In the genomic region with DNA sequence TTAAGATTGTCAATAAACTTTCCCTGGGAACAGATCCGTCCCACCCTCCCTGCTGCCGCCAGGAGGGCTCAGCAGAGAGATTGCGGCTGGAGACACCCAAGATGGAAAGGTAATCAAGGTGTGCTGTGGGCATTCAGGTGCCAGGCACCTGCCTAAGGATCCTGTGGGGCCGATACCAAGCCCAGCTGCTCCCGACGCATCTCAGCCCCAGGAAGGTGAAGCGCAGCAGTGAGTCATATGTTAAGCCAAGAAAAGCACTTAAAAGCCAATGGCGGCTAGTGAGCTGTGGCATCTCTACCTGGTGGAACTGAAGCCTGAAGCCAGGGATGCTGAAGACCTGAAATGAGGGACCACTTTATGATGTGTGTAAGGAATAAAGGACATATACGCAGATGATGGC, we compare ENCODE assay signal across 15 cellular contexts. TPM values are rescaled to one million over a fixed set of nuclear protein-coding genes. Genes with fewer than 3 reads are reported as not detected.
DNase-seq lines count a peak whose midpoint lies in the region; ATAC-seq and TF ChIP-seq lines count a peak whose summit lies in the region.
"Had no signal": no experiment of that assay in that cellular context is flagged by ENCODE, and none has a peak within 500 bp of the region (broad histone marks: within the 10 kb centered on the region; RNA-seq: fewer than 3 reads in every experiment).

No MANE protein-coding gene starts in this region.

- TF ChIP-seq CTCF in fibroblast of villous mesenchyme (IDR thresholded peaks at IDR 0.05; ENCODE audit: insufficient read depth, low read depth, low read length) = peak; percentile 5

- H3K27ac Mint-ChIP-seq in stimulated activated effector memory CD8-positive, alpha-beta T cell treated with anti-CD3 and anti-CD28 coated beads, Interleukin-12 subunit alpha, Interleukin-12 subunit beta, amount 100 ng/mL, for 72 hours = peak overlapping the region; percentile 45
- H3K27ac Mint-ChIP-seq: activated naive CD4-positive, alpha-beta T cell treated with anti-CD3 and anti-CD28 coated beads, Interleukin-2, amount 50 U/mL, for 24 hours had no signal

- peaks cover 32% of the 10 kb centered on the region for H3K4me1 Mint-ChIP-seq in stimulated activated effector memory CD8-positive, alpha-beta T cell treated with anti-CD3 and anti-CD28 coated beads, Interleukin-12 subunit alpha, Interleukin-12 subunit beta, amount 100 ng/mL, for 72 hours

- no peaks in the 10 kb centered on the region for H3K9me3 Mint-ChIP-seq in stimulated activated effector memory CD8-positive, alpha-beta T cell treated with anti-CD3 and anti-CD28 coated beads, Interleukin-12 subunit alpha, Interleukin-12 subunit beta, amount 100 ng/mL, for 72 hours
- H3K9me3 Mint-ChIP-seq: activated naive CD4-positive, alpha-beta T cell treated with anti-CD3 and anti-CD28 coated beads, Interleukin-2, amount 50 U/mL, for 24 hours had no signal

- ATAC-seq in stimulated activated effector memory CD8-positive, alpha-beta T cell treated with anti-CD3 and anti-CD28 coated beads, Interleukin-12 subunit alpha, Interleukin-12 subunit beta, amount 100 ng/mL, for 72 hours = no peak
- ATAC-seq in HG02870 (IDR thresholded peaks at IDR 0.05; ENCODE audit: unreplicated experiment) = no peak
- no peak for ATAC-seq in sciatic nerve

- H3K4me3 Mint-ChIP-seq in stimulated activated effector memory CD8-positive, alpha-beta T cell treated with anti-CD3 and anti-CD28 coated beads, Interleukin-12 subunit alpha, Interleukin-12 subunit beta, amount 100 ng/mL, for 72 hours = no peak overlapping the region
- H3K4me3 Mint-ChIP-seq: activated naive CD4-positive, alpha-beta T cell treated with anti-CD3 and anti-CD28 coated beads, Interleukin-2, amount 50 U/mL, for 24 hours had no signal

- DNase-seq in Daoy (ENCODE audit: low read depth) (peak; percentile 49), SW480 (ENCODE audit: low spot score) (peak; percentile 67), fibroblast of villous mesenchyme (ENCODE audit: low read depth) (peak; percentile 39), NCI-H146 treated with DMSO at 0.1 percent for 48 hours (lab: John Stamatoyannopoulos, UW; ENCODE audit: unreplicated experiment) (no peak), sciatic nerve (ENCODE audit: low spot score) (no peak)
- DNase-seq in stimulated activated effector memory CD8-positive, alpha-beta T cell treated with anti-CD3 and anti-CD28 coated beads, Interleukin-12 subunit alpha, Interleukin-12 subunit beta, amount 100 ng/mL, for 72 hours (ENCODE audit: low spot score in 2 of 2) = no peak
- no peak for DNase-seq in stimulated activated CD4-positive, alpha-beta T cell treated with anti-CD3 and anti-CD28 coated beads, Interleukin-1b, Interleukin-23, amount 100 ng/mL, for 48 hours
- DNase-seq: NCI-H1048, NCI-H2227 treated with DMSO at 0.1 percent for 48 hours had no signal

- H3K4me3 ChIP-seq in fibroblast of villous mesenchyme (ENCODE audit: low read depth, low read length) = no peak overlapping the region

- intact Hi-C loops in sciatic nerve (cut with DNase I) = no loop called here

- peaks cover 3% of the 10 kb centered on the region for H3K36me3 Mint-ChIP-seq in stimulated activated effector memory CD8-positive, alpha-beta T cell treated with anti-CD3 and anti-CD28 coated beads, Interleukin-12 subunit alpha, Interleukin-12 subunit beta, amount 100 ng/mL, for 72 hours
- H3K36me3 Mint-ChIP-seq: activated naive CD4-positive, alpha-beta T cell treated with anti-CD3 and anti-CD28 coated beads, Interleukin-2, amount 50 U/mL, for 24 hours had no signal

RNA-seq across cellular contexts. Expression of gene WDR86, which starts 6.1 kb away (rescaled TPM):
- total RNA-seq in Daoy (2014; rRNA removed; shearing (Covaris generic)) = 0.06 and 0.48 TPM in 2 replicates
- total RNA-seq in fibroblast of villous mesenchyme = 0.32 and 1.3 TPM in 2 replicates
- 101 TPM for total RNA-seq in sciatic nerve
- total RNA-seq: cardiac septum, HT1080 had no signal

RNA-seq across cellular contexts. Expression of gene CRYGN, which starts 36.2 kb away (rescaled TPM):
- total RNA-seq in Daoy (2014; rRNA removed; shearing (Covaris generic)) = 0.17 TPM in 1 of 2 replicates, not detected in the other
- under 0.01 TPM in 1 of 2 replicates, not detected in the other for total RNA-seq in fibroblast of villous mesenchyme
- total RNA-seq in sciatic nerve = 3.9 TPM
- total RNA-seq: cardiac septum, glomerular endothelial cell, HT1080, mononuclear cell had no signal

Comparison
In these comparisons a context has a peak if more than half of its experiments do, and no peak if none do; other contexts are left out.
1. DNase-seq: peak in Daoy (single experiment), SW480 (single experiment) and fibroblast of villous mesenchyme (single experiment); none in stimulated activated effector memory CD8-positive, alpha-beta T cell treated with anti-CD3 and anti-CD28 coated beads, Interleukin-12 subunit alpha, Interleukin-12 subunit beta, amount 100 ng/mL, for 72 hours (0 of 2), NCI-H146 treated with DMSO at 0.1 percent for 48 hours (single experiment), sciatic nerve (single experiment) and stimulated activated CD4-positive, alpha-beta T cell treated with anti-CD3 and anti-CD28 coated beads, Interleukin-1b, Interleukin-23, amount 100 ng/mL, for 48 hours (single experiment).
2. RNA of gene WDR86, which starts 6.1 kb away (total RNA-seq): 101 TPM in sciatic nerve (single experiment); 0.32 to 1.3 TPM in fibroblast of villous mesenchyme and 0.06 to 0.48 TPM in Daoy; every median in the first group is over 10 times any median in the second.